In the genomic region with DNA sequence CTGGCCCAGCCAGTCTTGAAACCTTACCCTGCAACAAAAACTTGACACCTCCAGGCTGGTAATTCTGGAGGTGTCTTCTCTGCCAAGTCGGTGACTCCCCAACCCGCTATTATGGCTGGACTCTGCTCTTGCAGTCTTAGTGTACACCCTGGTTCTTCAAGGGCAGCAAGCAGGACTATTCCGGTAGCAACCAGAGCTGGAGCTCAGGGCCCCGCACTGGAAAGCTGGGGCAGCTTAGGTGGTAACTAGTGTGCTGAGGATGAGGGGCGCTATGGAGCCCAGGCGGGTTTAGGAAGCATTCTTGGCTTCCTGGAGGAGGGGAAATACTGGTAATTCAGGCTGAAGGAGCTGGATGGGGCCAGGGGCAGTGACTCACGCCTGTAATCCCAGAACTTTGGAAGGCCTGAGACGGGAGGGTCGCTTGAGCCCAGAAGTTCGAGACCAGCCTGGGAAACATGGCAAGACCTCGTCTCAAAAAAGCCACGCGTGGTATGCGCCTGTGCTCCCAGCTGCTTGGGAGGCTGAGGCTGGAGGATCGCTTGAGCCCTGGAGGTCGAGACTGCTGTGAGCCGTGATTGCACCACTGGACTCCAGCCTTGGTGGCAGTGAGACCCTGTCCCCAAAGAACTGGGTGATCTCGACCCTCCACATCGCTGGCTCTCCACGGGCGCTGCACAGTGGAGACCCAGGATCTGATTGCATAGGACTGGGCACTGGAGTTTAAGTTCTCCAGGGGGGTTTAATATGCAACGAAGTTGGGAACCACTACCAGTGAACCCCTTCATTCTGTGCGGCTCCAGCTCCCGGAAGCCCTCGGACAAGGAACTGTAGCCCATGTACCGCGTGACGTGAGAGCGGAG, we compare ENCODE assay signal across 6 cellular contexts. TPM values are rescaled to one million over a fixed set of nuclear protein-coding genes. Genes with fewer than 3 reads are reported as not detected.
DNase-seq lines count a peak whose midpoint lies in the region; ATAC-seq and TF ChIP-seq lines count a peak whose summit lies in the region.

No MANE protein-coding gene starts in this region.

- ATAC-seq in HG03039 (IDR thresholded peaks at IDR 0.05; ENCODE audit: unreplicated experiment) = no peak

- peak overlapping the region; percentile 57 for H3K4me3 Mint-ChIP-seq in osteocyte (ENCODE audit: unreplicated experiment)

- no peak for TF ChIP-seq POLR2A in breast epithelium (IDR thresholded peaks at IDR 0.05)

- H3K4me1 ChIP-seq in breast epithelium = no peaks in the 10 kb centered on the region

- DNase-seq in HL-60 (ENCODE audit: low read depth in 1 of 2, low spot score in 1 of 2) = peak; percentile 37 to 40
- no peak for DNase-seq in breast epithelium (ENCODE audit: low spot score in 2 of 2)
- no peak for DNase-seq in osteocyte (ENCODE audit: extremely low spot score, unreplicated experiment)
- DNase-seq in DMS79 (lab: John Stamatoyannopoulos, UW) = no peak
- no peak for DNase-seq in NCI-H1436 treated with DMSO at 0.1 percent for 48 hours (lab: John Stamatoyannopoulos, UW)

- H3K4me3 ChIP-seq in HL-60 (replicated peaks; ENCODE audit: insufficient read depth, low read length) = peak overlapping the region; percentile 84
- H3K4me3 ChIP-seq in breast epithelium = peak overlapping the region; percentile 57 to 92 (median 65)

- no peak for TF ChIP-seq CTCF in HL-60 (IDR thresholded peaks at IDR 0.05; ENCODE audit: insufficient read depth, low read length)
- TF ChIP-seq CTCF in breast epithelium (IDR thresholded peaks at IDR 0.05) = no peak
- TF ChIP-seq CTCF in osteocyte (IDR thresholded peaks at IDR 0.05) = no peak

- no peaks in the 10 kb centered on the region for H3K9me3 ChIP-seq in breast epithelium

- H3K36me3 Mint-ChIP-seq in osteocyte (ENCODE audit: unreplicated experiment) = peaks cover 17% of the 10 kb centered on the region

- no peaks in the 10 kb centered on the region for H3K27me3 Mint-ChIP-seq in osteocyte (ENCODE audit: unreplicated experiment)

- no peaks in the 10 kb centered on the region for H3K9me3 Mint-ChIP-seq in osteocyte (ENCODE audit: unreplicated experiment)

- H3K27ac ChIP-seq in HL-60 (replicated peaks) (peak overlapping the region; percentile 79), breast epithelium (peak overlapping the region; percentile 59 to 84)

- H3K27me3 ChIP-seq in HL-60 (ENCODE audit: insufficient read depth, poor library complexity, severe bottlenecking) = no peaks in the 10 kb centered on the region
- no peaks in the 10 kb centered on the region for H3K27me3 ChIP-seq in breast epithelium

- no peak overlapping the region for H3K27ac Mint-ChIP-seq in osteocyte (ENCODE audit: unreplicated experiment)

- intact Hi-C loops in breast epithelium (cut with DNase I; ENCODE audit: low total_unique reads) = no loop called here

- H3K36me3 ChIP-seq in breast epithelium = no peaks in the 10 kb centered on the region

- H3K4me1 Mint-ChIP-seq in osteocyte (ENCODE audit: unreplicated experiment) = peaks cover 14% of the 10 kb centered on the region

RNA-seq across cellular contexts. Expression of gene AIFM3, which starts 10.6 kb away (rescaled TPM):
- total RNA-seq in breast epithelium (1 to 10 TPM; 1.6 to 3.3 (median 2.2) TPM), osteocyte (0.65 and 0.99 TPM in 2 replicates)

RNA-seq across cellular contexts. Expression of gene LZTR1, which starts 25.6 kb away (rescaled TPM):
- 10 to 100 TPM; 37.6 to 59.0 (median 46.2) TPM for total RNA-seq in breast epithelium
- total RNA-seq in osteocyte = 89.4 and 91.5 TPM in 2 replicates

RNA-seq across cellular contexts. Expression of gene CRKL, which starts 39.3 kb away (rescaled TPM):
- total RNA-seq in breast epithelium = 10 to 100 TPM; 36.8 to 46.5 (median 42.3) TPM
- total RNA-seq in osteocyte = 56.0 and 58.8 TPM in 2 replicates

RNA-seq across cellular contexts. Expression of gene THAP7, which starts 45.4 kb away (rescaled TPM):
- total RNA-seq in breast epithelium (10 to 100 TPM; 35.8 to 59.9 (median 52.4) TPM), osteocyte (24.8 and 27.0 TPM in 2 replicates)

RNA-seq across cellular contexts. Expression of gene P2RX6, which starts 58.5 kb away (rescaled TPM):
- total RNA-seq in breast epithelium (1 to 10 TPM in 1 of 3 donors, not detected in 2; 1.6 TPM), osteocyte (2.6 and 3.5 TPM in 2 replicates)

Comparison
In these comparisons a context has a peak if more than half of its experiments do, and no peak if none do; other contexts are left out.
1. DNase-seq: peak in HL-60 (2 of 2); none in breast epithelium (0 of 2), osteocyte (single experiment), DMS79 (single experiment) and NCI-H1436 treated with DMSO at 0.1 percent for 48 hours (single experiment).